Comparison of ENCODE assay signal across 12 cellular contexts in genomic region chrX:104482757-104483156, GRCh38.
DNase-seq lines count a peak whose midpoint lies in the region; ATAC-seq, FAIRE-seq and TF ChIP-seq lines count a peak whose summit lies in the region.
"Had no signal": no experiment of that assay in that cellular context is flagged by ENCODE, and none has a peak within 500 bp of the region (broad histone marks: within the 10 kb centered on the region; RNA-seq: fewer than 3 reads in every experiment).

No MANE protein-coding gene starts in this region.

- POLR2A ChIA-PET in PC-3 (lab: Charles Lee; ENCODE audit: unreplicated experiment) (no interaction called here), endothelial cell of umbilical vein (lab: Charles Lee) (no interaction called here)

- no peaks in the 10 kb centered on the region for H3F3A ChIP-seq in PC-3 (ENCODE audit: low read length, unreplicated experiment)

- H3K4me1 ChIP-seq in PC-3 (ENCODE audit: insufficient read depth, low read length): no peaks in the 10 kb centered on the region
- no peaks in the 10 kb centered on the region for H3K4me1 ChIP-seq in endothelial cell of umbilical vein (ENCODE audit: control insufficient read depth, extremely low read depth, insufficient read depth, low read length)
- H3K4me1 ChIP-seq: tibial nerve had no signal

- H3K27ac ChIP-seq in PC-3 (ENCODE audit: low read length) (no peak overlapping the region), endothelial cell of umbilical vein (ENCODE audit: insufficient read depth, low read depth, low read length) (no peak overlapping the region)
- H3K27ac ChIP-seq: neutrophil, tibial nerve had no signal

- no peaks in the 10 kb centered on the region for H3K9me1 ChIP-seq in endothelial cell of umbilical vein (replicated peaks; ENCODE audit: control insufficient read depth, extremely low read depth, insufficient read depth, low read length)

- FAIRE-seq in endothelial cell of umbilical vein (lab: Jason Lieb, UNC): peak; percentile 73

- intact Hi-C loops in PC-3 (cut with micrococcal nuclease) (loop anchor here (5.0 to 10.0 kb wide), 2 partner anchors 440 to 712 kb away; no protein-coding TSS in a partner anchor), endothelial cell of umbilical vein (cut with micrococcal nuclease) (no loop called here)

- H3K27me3 ChIP-seq in PC-3 (ENCODE audit: low read length): no peaks in the 10 kb centered on the region
- no peaks in the 10 kb centered on the region for H3K27me3 ChIP-seq in endothelial cell of umbilical vein (ENCODE audit: control insufficient read depth in 2 of 2, insufficient read depth in 2 of 2, low read length in 2 of 2)
- H3K27me3 ChIP-seq: neutrophil had no signal

- CTCF ChIA-PET in PC-3 (lab: Charles Lee) (no interaction called here), endothelial cell of umbilical vein (lab: Charles Lee) (interaction anchor here (1.8 kb wide), 1 partner anchor 707 kb away, joined by 8 read pairs; no protein-coding TSS in a partner anchor)

- peak; percentile 2 for DNase-seq in NCI-H82 (lab: John Stamatoyannopoulos, UW)
- no peak for DNase-seq in NCI-H82 treated with DMSO at 0.1 percent for 48 hours (lab: John Stamatoyannopoulos, UW; ENCODE audit: unreplicated experiment)
- peak; percentile 15 for DNase-seq in PC-3
- DNase-seq in endothelial cell of umbilical vein (ENCODE audit: low read depth, low spot score): no peak
- peak; percentile 0 for DNase-seq in renal cortical epithelial cell (ENCODE audit: low read depth)
- DNase-seq: activated CD4-positive, alpha-beta T cell treated with anti-CD3 and anti-CD28 coated beads, Interleukin-2, amount 50 U/mL, for 1 hour; activated effector memory CD4-positive, alpha-beta T cell treated with Interleukin-2 at 50 U/mL for 16 hours had no signal

- no peak overlapping the region for H3K9ac ChIP-seq in PC-3 (ENCODE audit: low read length)
- no peak overlapping the region for H3K9ac ChIP-seq in endothelial cell of umbilical vein (replicated peaks; ENCODE audit: extremely low read depth, insufficient read depth, low read length)

- no peaks in the 10 kb centered on the region for H3K9me2 ChIP-seq in PC-3 (replicated peaks; ENCODE audit: low read length)

- BruUV-seq in PC-3 (replicated peaks; lab: Mats Ljungman, UMichigan) (no TSS peak), endothelial cell of umbilical vein (replicated peaks; lab: Mats Ljungman, UMichigan) (no TSS peak)

- ATAC-seq in PC-3 (no peak), GM19452 (IDR thresholded peaks at IDR 0.05; ENCODE audit: unreplicated experiment) (no peak), HG02642 (IDR thresholded peaks at IDR 0.05; ENCODE audit: poor library complexity, unreplicated experiment) (no peak), HG02798 (IDR thresholded peaks at IDR 0.05; ENCODE audit: poor library complexity, unreplicated experiment) (no peak)

- H3K9me3 ChIP-seq in PC-3 (ENCODE audit: low read length) (no peaks in the 10 kb centered on the region), endothelial cell of umbilical vein (replicated peaks; ENCODE audit: control insufficient read depth, insufficient read depth, low read length) (no peaks in the 10 kb centered on the region)
- H3K9me3 ChIP-seq: neutrophil, tibial nerve had no signal

- dilution Hi-C loops in endothelial cell of umbilical vein (cut with MboI; ENCODE audit: extremely low pct_ligation_motif_present, low sequenced_read_pairs): no loop called here

- H3K79me2 ChIP-seq in PC-3 (ENCODE audit: low read length) (no peaks in the 10 kb centered on the region), endothelial cell of umbilical vein (ENCODE audit: control insufficient read depth, insufficient read depth, low read length) (no peaks in the 10 kb centered on the region)

- TF ChIP-seq CTCF in PC-3 (conservative IDR thresholded peaks at IDR 0.05; ENCODE audit: low read depth, low read length) (peak; percentile 58), endothelial cell of umbilical vein (IDR thresholded peaks at IDR 0.05; ENCODE audit: extremely low read depth in 1 of 2, insufficient read depth in 1 of 2, low read depth in 1 of 2, low read length in 2 of 2) (no peak)

- H4K20me1 ChIP-seq in PC-3 (ENCODE audit: low read length): no peaks in the 10 kb centered on the region
- H4K20me1 ChIP-seq in endothelial cell of umbilical vein (replicated peaks; ENCODE audit: control insufficient read depth, extremely low read depth, insufficient read depth, low read length): no peaks in the 10 kb centered on the region

- no peak overlapping the region for H2AFZ ChIP-seq in PC-3 (ENCODE audit: low read length)
- no peak overlapping the region for H2AFZ ChIP-seq in endothelial cell of umbilical vein (ENCODE audit: low read depth, low read length)

- no peak for TF ChIP-seq POLR2A in endothelial cell of umbilical vein (IDR thresholded peaks at IDR 0.05; ENCODE audit: low read depth, low read length)

- no peaks in the 10 kb centered on the region for H3K36me3 ChIP-seq in PC-3 (ENCODE audit: low read depth, low read length)
- no peaks in the 10 kb centered on the region for H3K36me3 ChIP-seq in endothelial cell of umbilical vein (ENCODE audit: control insufficient read depth in 2 of 2, extremely low read depth in 1 of 2, insufficient read depth in 2 of 2, low read length in 2 of 2)
- H3K36me3 ChIP-seq: neutrophil, tibial nerve had no signal

- H3K4me2 ChIP-seq in PC-3 (ENCODE audit: low read length) (no peak overlapping the region), endothelial cell of umbilical vein (ENCODE audit: insufficient read depth, low read length) (no peak overlapping the region)

- H3K4me3 ChIP-seq in PC-3 (ENCODE audit: low read length): no peak overlapping the region
- no peak overlapping the region for H3K4me3 ChIP-seq in endothelial cell of umbilical vein (replicated peaks in 1 of 3; ENCODE audit: insufficient read depth in 1 of 3, low read depth in 1 of 3, low read length in 3 of 3)
- H3K4me3 ChIP-seq: tibial nerve had no signal

TF ChIP-seq in endothelial cell of umbilical vein, 7 proteins besides CTCF, POLR2A, EP300 and RAD21:
- no peak for TF ChIP-seq JUN (IDR thresholded peaks at IDR 0.05; ENCODE audit: borderline replicate concordance, insufficient read depth, insufficient read length, low read depth)
- no peak for TF ChIP-seq GATA2 (IDR thresholded peaks at IDR 0.05; ENCODE audit: insufficient read depth, insufficient read length, low read depth, low read length)
- TF ChIP-seq FOS (IDR thresholded peaks at IDR 0.05; ENCODE audit: borderline replicate concordance, insufficient read depth, low read length): no peak

Comparison
In these comparisons a context has a peak if more than half of its experiments do, and no peak if none do; other contexts are left out.
1. DNase-seq: peak in NCI-H82 (single experiment), PC-3 (single experiment) and renal cortical epithelial cell (single experiment); none in NCI-H82 treated with DMSO at 0.1 percent for 48 hours (single experiment) and endothelial cell of umbilical vein (single experiment).